35 cellular contexts compared by ENCODE assay signal in genomic region chr7:134502972-134503371, GRCh38. TPM values are rescaled to one million over a fixed set of nuclear protein-coding genes. Genes with fewer than 3 reads are reported as not detected.
"Had no signal": no experiment of that assay in that cellular context is flagged by ENCODE, and none has a peak within 500 bp of the region (broad histone marks: within the 10 kb centered on the region; RNA-seq: fewer than 3 reads in every experiment).

No MANE protein-coding gene starts in this region.

- H3K4me2 ChIP-seq: hepatocyte had no signal

- H3K36me3 Mint-ChIP-seq: activated CD4-positive, alpha-beta memory T cell treated with anti-CD3 and anti-CD28 coated beads for 36 hours had no signal

- H3K9me3 Mint-ChIP-seq: activated CD4-positive, alpha-beta memory T cell treated with anti-CD3 and anti-CD28 coated beads for 36 hours; activated CD4-positive, alpha-beta T cell treated with anti-CD3 and anti-CD28 coated beads, Interleukin-2, amount 10 ng/mL, durations not matched to agents 24 days and 14 days; activated T-cell treated with anti-CD3 and anti-CD28 coated beads, Interleukin-2, amount 50 U/mL, for 24 hours; effector memory CD8-positive, alpha-beta T cell; nephron; T-helper 1 cell treated with Interleukin-12 subunit alpha and Interleukin-12 subunit beta and Interleukin-4 antibody, amounts not matched to agents 30 μg/mL and 1 μg/mL, for 36 hours had no signal

- H3K4me1 Mint-ChIP-seq: activated CD4-positive, alpha-beta T cell treated with anti-CD3 and anti-CD28 coated beads, Interleukin-2, amount 10 ng/mL, durations not matched to agents 24 days and 14 days; nephron had no signal

- H3K27me3 ChIP-seq: body of pancreas, cardiac muscle cell, esophagus muscularis mucosa, foreskin keratinocyte, hepatocyte, right lobe of liver, testis, transverse colon had no signal

- H3K27ac ChIP-seq: body of pancreas, cardiac muscle cell, esophagus muscularis mucosa, foreskin keratinocyte, hepatocyte, right lobe of liver, testis, transverse colon, WERI-Rb-1 had no signal

- H3K9me3 ChIP-seq: body of pancreas, esophagus muscularis mucosa, right lobe of liver, testis, transverse colon had no signal

- H3K36me3 ChIP-seq: cardiac muscle cell, esophagus muscularis mucosa, right lobe of liver, transverse colon, WERI-Rb-1 had no signal

- H3K27ac Mint-ChIP-seq: activated CD4-positive, alpha-beta memory T cell treated with anti-CD3 and anti-CD28 coated beads for 36 hours; activated CD4-positive, alpha-beta T cell treated with anti-CD3 and anti-CD28 coated beads, Interleukin-2, amount 10 ng/mL, durations not matched to agents 24 days and 14 days; activated T-cell treated with anti-CD3 and anti-CD28 coated beads, Interleukin-2, amount 50 U/mL, for 24 hours; effector memory CD8-positive, alpha-beta T cell; nephron; T-helper 1 cell treated with Interleukin-12 subunit alpha and Interleukin-12 subunit beta and Interleukin-4 antibody, amounts not matched to agents 30 μg/mL and 1 μg/mL, for 36 hours had no signal

- ATAC-seq: effector memory CD8-positive, alpha-beta T cell; foreskin keratinocyte; stimulated activated naive CD8-positive, alpha-beta T cell treated with anti-CD3 and anti-CD28 coated beads, Interleukin-15, Interleukin-2, amounts not matched to agents 100 U/mL and 50 U/mL, for 24 hours had no signal

- H3K4me3 ChIP-seq: body of pancreas, cardiac muscle cell, coronary artery, esophagus muscularis mucosa, hepatocyte, right lobe of liver, testis, transverse colon had no signal

- H3K4me3 Mint-ChIP-seq: activated CD4-positive, alpha-beta memory T cell treated with anti-CD3 and anti-CD28 coated beads for 36 hours; activated CD4-positive, alpha-beta T cell treated with anti-CD3 and anti-CD28 coated beads, Interleukin-2, amount 10 ng/mL, durations not matched to agents 24 days and 14 days; activated T-cell treated with anti-CD3 and anti-CD28 coated beads, Interleukin-2, amount 50 U/mL, for 24 hours; effector memory CD8-positive, alpha-beta T cell; nephron; T-helper 1 cell treated with Interleukin-12 subunit alpha and Interleukin-12 subunit beta and Interleukin-4 antibody, amounts not matched to agents 30 μg/mL and 1 μg/mL, for 36 hours had no signal

- H3K4me1 ChIP-seq: body of pancreas, right lobe of liver, testis, transverse colon had no signal

- DNase-seq: activated CD4-positive, alpha-beta memory T cell treated with anti-CD3 and anti-CD28 coated beads for 36 hours; activated CD4-positive, alpha-beta T cell treated with anti-CD3 and anti-CD28 coated beads, Interleukin-2, amount 10 ng/mL, durations not matched to agents 24 days and 14 days; activated CD4-positive, CD25-positive, alpha-beta regulatory T cell treated with anti-CD3 and anti-CD28 coated beads, Interleukin-2, amount 50 U/mL, for 72 hours; activated CD8-positive, alpha-beta memory T cell treated with anti-CD3 and anti-CD28 coated beads, Interleukin-2, amount 50 U/mL, for 48 hours; activated gamma-delta T cell; activated naive CD4-positive, alpha-beta T cell treated with anti-CD3 and anti-CD28 coated beads, Interleukin-2, amount 50 U/mL, for 16 hours; activated T-cell treated with anti-CD3 and anti-CD28 coated beads, Interleukin-2, amount 50 U/mL, for 24 hours; cerebellar nuclear complex; effector memory CD8-positive, alpha-beta T cell; foreskin keratinocyte; glutamatergic neuron; islet precursor cell; left ventricle myocardium superior; right lobe of liver; stimulated activated CD4-positive, alpha-beta T cell treated with anti-CD3 and anti-CD28 coated beads, Interleukin-12 subunit alpha, Interleukin-12 subunit beta, amount 100 ng/mL, for 4 hours; stimulated activated CD4-positive, alpha-beta T cell treated with anti-CD3 and anti-CD28 coated beads, Interleukin-4, amount 100 ng/mL, for 1 hour; stimulated activated naive CD8-positive, alpha-beta T cell treated with anti-CD3 and anti-CD28 coated beads, Interleukin-15, Interleukin-2, amounts not matched to agents 100 U/mL and 50 U/mL, for 24 hours; SW 1271; T-helper 9 cell; WERI-Rb-1 had no signal

- H2AFZ ChIP-seq: hepatocyte had no signal

- H3K27me3 Mint-ChIP-seq: activated T-cell treated with anti-CD3 and anti-CD28 coated beads, Interleukin-2, amount 50 U/mL, for 24 hours had no signal

RNA-seq across cellular contexts. Expression of gene AKR1B10, which starts 24.4 kb away (rescaled TPM):
- total RNA-seq: activated CD4-positive, alpha-beta memory T cell treated with anti-CD3 and anti-CD28 coated beads for 36 hours; activated CD4-positive, alpha-beta T cell treated with anti-CD3 and anti-CD28 coated beads, Interleukin-2, amount 10 ng/mL, durations not matched to agents 24 days and 14 days; activated CD8-positive, alpha-beta memory T cell treated with anti-CD3 and anti-CD28 coated beads for 36 hours; lung microvascular endothelial cell; skeletal muscle tissue had no signal

RNA-seq across cellular contexts. Expression of gene AKR1B15, which starts 45.9 kb away (rescaled TPM):
- total RNA-seq: activated CD4-positive, alpha-beta memory T cell treated with anti-CD3 and anti-CD28 coated beads for 36 hours; activated CD4-positive, alpha-beta T cell treated with anti-CD3 and anti-CD28 coated beads, Interleukin-2, amount 10 ng/mL, durations not matched to agents 24 days and 14 days; activated CD8-positive, alpha-beta memory T cell treated with anti-CD3 and anti-CD28 coated beads for 36 hours; foreskin keratinocyte; left ventricle myocardium superior; lung microvascular endothelial cell; renal cortical epithelial cell; urinary bladder had no signal
- polyA plus RNA-seq: aorta, foreskin keratinocyte had no signal
